9 cellular contexts compared by ENCODE assay signal in the genomic region with DNA sequence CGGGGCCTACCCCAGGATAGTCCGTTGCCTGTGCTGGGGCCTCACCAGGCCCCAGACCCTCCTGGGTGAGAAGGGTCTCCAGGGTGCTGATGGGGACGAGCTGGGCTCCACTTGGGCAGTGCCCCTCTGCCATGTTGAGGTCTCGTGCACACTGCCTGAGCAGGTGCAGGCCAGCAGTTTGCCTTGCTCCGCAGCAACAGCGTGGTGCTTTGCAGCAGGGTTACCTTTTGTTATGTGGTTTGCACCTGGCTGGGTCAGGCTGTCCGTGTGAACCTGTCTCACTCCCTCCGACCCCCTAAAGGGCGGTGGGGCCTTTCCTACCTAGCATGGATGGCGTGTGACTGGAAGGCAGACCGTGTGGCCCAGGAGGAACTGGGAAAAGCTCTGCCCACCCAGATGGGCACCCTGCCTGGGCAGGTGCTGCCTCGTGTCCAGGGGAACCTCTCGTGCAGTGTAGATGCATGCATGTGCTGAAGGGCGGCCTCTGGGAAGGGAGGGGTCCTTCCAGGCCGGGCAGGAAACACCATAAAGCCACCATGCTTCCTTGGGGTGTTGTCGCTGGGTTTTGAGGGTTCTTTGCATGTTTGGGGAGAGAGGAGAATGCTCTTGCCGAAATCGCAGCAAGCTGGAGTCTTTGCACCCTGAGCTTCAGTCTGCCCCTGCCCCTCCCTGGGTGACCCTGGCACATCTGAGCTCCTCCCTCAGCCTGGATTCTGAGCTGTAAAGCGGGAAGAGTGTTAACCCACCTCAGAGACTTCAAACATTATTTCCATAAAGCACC.
DNase-seq lines count a peak whose midpoint lies in the region; ATAC-seq, FAIRE-seq and TF ChIP-seq lines count a peak whose summit lies in the region.
"Had no signal": no experiment of that assay in that cellular context is flagged by ENCODE, and none has a peak within 500 bp of the region (broad histone marks: within the 10 kb centered on the region; RNA-seq: fewer than 3 reads in every experiment).

No MANE protein-coding gene starts in this region.

- intact Hi-C loops in left lung (cut with DNase I), result loop anchor here in 1 of 2 donors (10.0 kb wide), 1 partner anchor 70 kb away; no protein-coding TSS in a partner anchor

- peak overlapping the region; percentile 36 for H3K4me3 Mint-ChIP-seq in activated naive CD4-positive, alpha-beta T cell treated with anti-CD3 and anti-CD28 coated beads, Interleukin-2, amount 50 U/mL, for 24 hours
- peak overlapping the region in 4 of 5 experiments; percentile 92 to 99 (median 96) for H3K4me3 Mint-ChIP-seq in brain

- H3K27ac Mint-ChIP-seq in activated naive CD4-positive, alpha-beta T cell treated with anti-CD3 and anti-CD28 coated beads, Interleukin-2, amount 50 U/mL, for 24 hours, result no peak overlapping the region
- peak overlapping the region in 4 of 5 experiments; percentile 97 to 100 (median 98) for H3K27ac Mint-ChIP-seq in brain

- peak overlapping the region; percentile 97 to 98 for H3K27ac ChIP-seq in left lung

- H3K27me3 Mint-ChIP-seq in activated naive CD4-positive, alpha-beta T cell treated with anti-CD3 and anti-CD28 coated beads, Interleukin-2, amount 50 U/mL, for 24 hours, result no peaks in the 10 kb centered on the region
- H3K27me3 Mint-ChIP-seq in brain, result peaks cover 26% of the 10 kb centered on the region
- H3K27me3 Mint-ChIP-seq: naive B cell had no signal

- H3K36me3 ChIP-seq in left lung, result peaks cover 0 to 19% of the 10 kb centered on the region in 2 donors

- H3K4me1 Mint-ChIP-seq in activated naive CD4-positive, alpha-beta T cell treated with anti-CD3 and anti-CD28 coated beads, Interleukin-2, amount 50 U/mL, for 24 hours, result peaks cover 42% of the 10 kb centered on the region
- peaks cover 53% of the 10 kb centered on the region for H3K4me1 Mint-ChIP-seq in brain

- no peaks in the 10 kb centered on the region for H3K9me3 ChIP-seq in left lung

- peaks cover 35 to 83% of the 10 kb centered on the region in 2 donors for H3K4me1 ChIP-seq in left lung

- H3K27me3 ChIP-seq in left lung, result no peaks in the 10 kb centered on the region

- no peak for TF ChIP-seq CTCF in brain (conservative IDR thresholded peaks at IDR 0.05)
- no peak for TF ChIP-seq CTCF in left lung (IDR thresholded peaks at IDR 0.05)
- TF ChIP-seq CTCF in GM10248 (IDR thresholded peaks at IDR 0.05; ENCODE audit: control extremely low read depth, extremely low read depth, low read depth, missing control alignments), result no peak

- no peak for DNase-seq in activated naive CD4-positive, alpha-beta T cell (lab: John Stamatoyannopoulos, UW)
- DNase-seq in left lung (peak; percentile 38 to 65), urothelium cell line (ENCODE audit: low spot score) (no peak), GM10248 (ENCODE audit: extremely low spot score) (no peak), A172 (ENCODE audit: low spot score) (no peak)
- DNase-seq: naive B cell had no signal

- H3K9me3 Mint-ChIP-seq in activated naive CD4-positive, alpha-beta T cell treated with anti-CD3 and anti-CD28 coated beads, Interleukin-2, amount 50 U/mL, for 24 hours, result no peaks in the 10 kb centered on the region
- peaks cover 0 to 6% (median 0%) of the 10 kb centered on the region in 5 experiments for H3K9me3 Mint-ChIP-seq in brain
- H3K9me3 Mint-ChIP-seq: naive B cell had no signal

- H3K36me3 Mint-ChIP-seq in activated naive CD4-positive, alpha-beta T cell treated with anti-CD3 and anti-CD28 coated beads, Interleukin-2, amount 50 U/mL, for 24 hours, result no peaks in the 10 kb centered on the region
- H3K36me3 Mint-ChIP-seq in brain, result peaks cover 10% of the 10 kb centered on the region
- H3K36me3 Mint-ChIP-seq: naive B cell had no signal

- peak overlapping the region; percentile 75 to 77 for H3K4me3 ChIP-seq in left lung

- peak; percentile 97 for FAIRE-seq in urothelium cell line (lab: Jason Lieb, UNC)

- POLR2A ChIA-PET in GM10248 (lab: Yijun Ruan, JAX), result no interaction called here

- no peak for ATAC-seq in left lung
- ATAC-seq in HG03196 (IDR thresholded peaks at IDR 0.05; ENCODE audit: unreplicated experiment), result no peak

- CTCF ChIA-PET in GM10248 (lab: Yijun Ruan, JAX), result no interaction called here

Comparison
In these comparisons a context has a peak if more than half of its experiments do, and no peak if none do; other contexts are left out.
1. DNase-seq: peak in left lung (2 of 2); none in activated naive CD4-positive, alpha-beta T cell (0 of 4), urothelium cell line (single experiment), GM10248 (single experiment) and A172 (single experiment).